Comparison of ENCODE assay signal across 16 cellular contexts in genomic region chr6:121590941-121591340, GRCh38.
A peak's percentile ranks its signal among the peaks of the same experiment; 100 is the strongest.
DNase-seq lines count a peak whose midpoint lies in the region; ATAC-seq, FAIRE-seq and TF ChIP-seq lines count a peak whose summit lies in the region.
"Had no signal": no experiment of that assay in that cellular context is flagged by ENCODE, and none has a peak within 500 bp of the region (broad histone marks: within the 10 kb centered on the region; RNA-seq: fewer than 3 reads in every experiment).

No MANE protein-coding gene starts in this region.

- intact Hi-C loops in kidney (cut with DNase I): no loop called here

- FAIRE-seq in kidney (lab: Jason Lieb, UNC): no peak
- FAIRE-seq: A204.1, GM18507 had no signal

- H3K9ac ChIP-seq in GM23248: no peak overlapping the region
- no peak overlapping the region for H3K9ac ChIP-seq in neural progenitor cell
- H3K9ac ChIP-seq in kidney (ENCODE audit: low read length in 2 of 2): no peak overlapping the region

- TF ChIP-seq CTCF in neural progenitor cell (IDR thresholded peaks at IDR 0.05) (no peak), kidney (IDR thresholded peaks at IDR 0.05; ENCODE audit: borderline replicate concordance, extremely low read depth, insufficient read depth) (no peak)

- no peaks in the 10 kb centered on the region for H3K9me2 ChIP-seq in GM23248 (ENCODE audit: insufficient read depth)

- ATAC-seq in GM18858 (IDR thresholded peaks at IDR 0.05; ENCODE audit: unreplicated experiment): no peak
- ATAC-seq: CD8-positive, alpha-beta T cell had no signal

- H3K4me1 ChIP-seq in GM23248 (ENCODE audit: insufficient read depth) (peaks cover 14% of the 10 kb centered on the region), neural progenitor cell (no peaks in the 10 kb centered on the region), kidney (ENCODE audit: control insufficient read depth in 1 of 2, insufficient read depth in 1 of 2, low read depth in 1 of 2, low read length in 2 of 2) (no peaks in the 10 kb centered on the region)

- H3K79me2 ChIP-seq in GM23248 (ENCODE audit: insufficient read depth): no peaks in the 10 kb centered on the region
- H3K79me2 ChIP-seq in neural progenitor cell (ENCODE audit: low read depth): no peaks in the 10 kb centered on the region

- peaks cover 12% of the 10 kb centered on the region; the same call in 1 of the 2 replicates for H3F3A ChIP-seq in GM23248 (ENCODE audit: insufficient read depth)
- H3F3A ChIP-seq in neural progenitor cell (ENCODE audit: low read depth): no peaks in the 10 kb centered on the region

- H3K9me3 ChIP-seq in GM23248 (ENCODE audit: low read depth) (no peaks in the 10 kb centered on the region), neural progenitor cell (ENCODE audit: low read depth) (no peaks in the 10 kb centered on the region), kidney (ENCODE audit: control insufficient read depth in 1 of 2, low read length in 2 of 2) (no peaks in the 10 kb centered on the region)

- H3K27ac Mint-ChIP-seq in neural progenitor cell: peak overlapping the region; percentile 71
- H3K27ac Mint-ChIP-seq: CD14-positive monocyte; CD8-positive, alpha-beta T cell had no signal

- H3K4me1 Mint-ChIP-seq in neural progenitor cell: peaks cover 26% of the 10 kb centered on the region
- H3K4me1 Mint-ChIP-seq: CD14-positive monocyte had no signal

- H3K9me3 Mint-ChIP-seq in neural progenitor cell: peaks cover 5% of the 10 kb centered on the region
- H3K9me3 Mint-ChIP-seq: CD8-positive, alpha-beta T cell had no signal

- H3K27ac ChIP-seq in GM23248: no peak overlapping the region
- H3K27ac ChIP-seq in cingulate gyrus (ENCODE audit: low read depth, low read length): peak overlapping the region; percentile 19
- H3K27ac ChIP-seq in neural progenitor cell: no peak overlapping the region
- no peak overlapping the region for H3K27ac ChIP-seq in kidney (ENCODE audit: low read depth in 2 of 2, low read length in 2 of 2)
- H3K27ac ChIP-seq: HL-60 had no signal

- H3K4me3 ChIP-seq in GM23248: no peak overlapping the region
- H3K4me3 ChIP-seq in neural progenitor cell: no peak overlapping the region
- H3K4me3 ChIP-seq in kidney (ENCODE audit: low read length in 2 of 2): no peak overlapping the region

- no peak for DNase-seq in GM23248
- no peak for DNase-seq in neural progenitor cell (ENCODE audit: low spot score)
- no peak for DNase-seq in kidney
- no peak for DNase-seq in stimulated activated CD8-positive, alpha-beta memory T cell treated with anti-CD3 and anti-CD28 coated beads, Interleukin-4, amount 100 ng/mL, for 48 hours
- no peak for DNase-seq in MV-4-11 (lab: John Stamatoyannopoulos, UW)
- DNase-seq: CD8-positive, alpha-beta T cell; COR-L47; DND-41; H7; KBM-7 had no signal

- H3K27me3 Mint-ChIP-seq in neural progenitor cell (ENCODE audit: insufficient read depth, low read depth): no peaks in the 10 kb centered on the region

- in situ Hi-C loops in GM23248 (cut with MboI): no loop called here

- H3K4me3 Mint-ChIP-seq in neural progenitor cell: peak overlapping the region; percentile 4
- H3K4me3 Mint-ChIP-seq: CD14-positive monocyte; CD8-positive, alpha-beta T cell had no signal

- H3K36me3 ChIP-seq in GM23248 (ENCODE audit: low read depth): no peaks in the 10 kb centered on the region
- H3K36me3 ChIP-seq in neural progenitor cell: no peaks in the 10 kb centered on the region
- no peaks in the 10 kb centered on the region for H3K36me3 ChIP-seq in kidney (ENCODE audit: control insufficient read depth in 1 of 2, insufficient read depth in 2 of 2, low read length in 2 of 2)

- 99 to 100% methylated on average over 3 of the region's 3 CpGs for WGBS in GM23248 (ENCODE audit: low coverage in 1 of 2, low lambda C conversion rate in 2 of 2, missing lambda C conversion rate in 2 of 2), 2 experiments

- H3K36me3 Mint-ChIP-seq in neural progenitor cell: no peaks in the 10 kb centered on the region
- H3K36me3 Mint-ChIP-seq: CD14-positive monocyte; CD8-positive, alpha-beta T cell had no signal

- H3K27me3 ChIP-seq in GM23248 (replicated peaks; ENCODE audit: insufficient read depth): no peaks in the 10 kb centered on the region
- H3K27me3 ChIP-seq in neural progenitor cell: no peaks in the 10 kb centered on the region

- peak overlapping the region; percentile 36 for H3K4me2 ChIP-seq in GM23248 (ENCODE audit: unreplicated experiment)
- no peak overlapping the region for H3K4me2 ChIP-seq in neural progenitor cell

- H2AFZ ChIP-seq in GM23248 (no peak overlapping the region), neural progenitor cell (replicated peaks) (no peak overlapping the region)

- H4K20me1 ChIP-seq in GM23248 (ENCODE audit: insufficient read depth) (no peaks in the 10 kb centered on the region), neural progenitor cell (ENCODE audit: low read depth) (no peaks in the 10 kb centered on the region)
